ENCODE assay signal across 1 cellular context in genomic region chr12:124516850-124517249, GRCh38.
TF ChIP-seq lines count a peak whose summit lies in the region.

No MANE protein-coding gene starts in this region.

TF ChIP-seq in K562, 482 proteins besides CTCF, POLR2A, EP300 and RAD21 (continued from another document):
- peak; percentile 87 for TF ChIP-seq RBM25 (IDR thresholded peaks at IDR 0.05; ENCODE audit: low read depth, low read length, severe bottlenecking)
